10 cellular contexts compared by ENCODE assay signal in genomic region chr5:100899675-100900074, GRCh38. TPM values are rescaled to one million over a fixed set of nuclear protein-coding genes. Genes with fewer than 3 reads are reported as not detected.
DNase-seq lines count a peak whose midpoint lies in the region; ATAC-seq and TF ChIP-seq lines count a peak whose summit lies in the region.
"Had no signal": no experiment of that assay in that cellular context is flagged by ENCODE, and none has a peak within 500 bp of the region (broad histone marks: within the 10 kb centered on the region; RNA-seq: fewer than 3 reads in every experiment).

No MANE protein-coding gene starts in this region.

- no peak for DNase-seq in activated naive CD4-positive, alpha-beta T cell treated with anti-CD3 and anti-CD28 coated beads, Interleukin-2, amount 10 ng/mL, durations not matched to agents 7 days and 5 days
- DNase-seq in activated naive CD4-positive, alpha-beta T cell treated with Interleukin-2 at 50 U/mL for 16 hours = no peak
- no peak for DNase-seq in activated CD8-positive, alpha-beta T cell treated with anti-CD3 and anti-CD28 coated beads for 36 hours
- DNase-seq in lower lobe of right lung (no peak), transverse colon (no peak), HPDE6-E6E7 (ENCODE audit: extremely low spot score) (no peak), NCI-H1930 (lab: John Stamatoyannopoulos, UW) (no peak), prostate gland (ENCODE audit: low spot score) (no peak)
- DNase-seq: cortex of kidney, NCI-H510A had no signal

- H3K9me3 ChIP-seq in lower lobe of right lung (no peaks in the 10 kb centered on the region), transverse colon (no peaks in the 10 kb centered on the region), prostate gland (no peaks in the 10 kb centered on the region)

- H3K27ac Mint-ChIP-seq in activated naive CD4-positive, alpha-beta T cell treated with anti-CD3 and anti-CD28 coated beads, Interleukin-2, amount 10 ng/mL, durations not matched to agents 7 days and 5 days = peak overlapping the region; percentile 99
- H3K27ac Mint-ChIP-seq in activated CD8-positive, alpha-beta T cell treated with anti-CD3 and anti-CD28 coated beads for 36 hours = peak overlapping the region; percentile 99

- peaks cover 49% of the 10 kb centered on the region for H3K4me1 Mint-ChIP-seq in activated naive CD4-positive, alpha-beta T cell treated with anti-CD3 and anti-CD28 coated beads, Interleukin-2, amount 10 ng/mL, durations not matched to agents 7 days and 5 days
- H3K4me1 Mint-ChIP-seq in activated CD8-positive, alpha-beta T cell treated with anti-CD3 and anti-CD28 coated beads for 36 hours (ENCODE audit: low read depth) = peaks cover 35% of the 10 kb centered on the region

- POLR2A ChIA-PET in activated CD8-positive, alpha-beta T cell treated with anti-CD3 and anti-CD28 coated beads for 36 hours (lab: Charles Lee) = interaction anchor here (0.6 to 6.5 kb wide), 10 partner anchors 8 to 168 kb away, joined by 3 to 124 read pairs (median 16); no protein-coding TSS in a partner anchor

- H3K9me3 Mint-ChIP-seq in activated naive CD4-positive, alpha-beta T cell treated with anti-CD3 and anti-CD28 coated beads, Interleukin-2, amount 10 ng/mL, durations not matched to agents 7 days and 5 days = peaks cover 2% of the 10 kb centered on the region
- H3K9me3 Mint-ChIP-seq in activated CD8-positive, alpha-beta T cell treated with anti-CD3 and anti-CD28 coated beads for 36 hours = peaks cover 4% of the 10 kb centered on the region

- intact Hi-C loops in activated CD8-positive, alpha-beta T cell treated with anti-CD3 and anti-CD28 coated beads for 36 hours (cut with micrococcal nuclease) = loop anchor here (1.0 to 5.0 kb wide), 6 partner anchors 9 to 362 kb away; partner anchors contain the start of gene FAM174A
- intact Hi-C loops in lower lobe of right lung (cut with DNase I) (no loop called here), transverse colon (cut with DNase I; ENCODE audit: low total_unique reads) (no loop called here), prostate gland (cut with DNase I) (no loop called here)

- peak overlapping the region; percentile 99 for H3K4me3 Mint-ChIP-seq in activated naive CD4-positive, alpha-beta T cell treated with anti-CD3 and anti-CD28 coated beads, Interleukin-2, amount 10 ng/mL, durations not matched to agents 7 days and 5 days
- H3K4me3 Mint-ChIP-seq in activated CD8-positive, alpha-beta T cell treated with anti-CD3 and anti-CD28 coated beads for 36 hours = peak overlapping the region; percentile 98

- no peak for ATAC-seq in activated CD8-positive, alpha-beta T cell treated with anti-CD3 and anti-CD28 coated beads for 36 hours
- no peak for ATAC-seq in lower lobe of right lung

- TF ChIP-seq POLR2A in transverse colon (IDR thresholded peaks at IDR 0.05) = no peak
- no peak for TF ChIP-seq POLR2A in prostate gland (IDR thresholded peaks at IDR 0.05)

- WGBS in transverse colon (ENCODE audit: low coverage in 1 of 2), 2 donors = 73 to 78% methylated on average over 2 of the region's 2 CpGs
- WGBS in prostate gland = 96% methylated on average over 2 of the region's 2 CpGs

- H3K27ac ChIP-seq in lower lobe of right lung (peak overlapping the region; percentile 86), transverse colon (peak overlapping the region; percentile 76 to 82 (median 80)), prostate gland (no peak overlapping the region)

- no peak for TF ChIP-seq EP300 in transverse colon (IDR thresholded peaks at IDR 0.05; ENCODE audit: low read depth)

- H3K4me3 ChIP-seq in lower lobe of right lung (peak overlapping the region; percentile 73), transverse colon (peak overlapping the region in 2 of 4 donors; percentile 37 to 58), prostate gland (peak overlapping the region in 1 of 2 donors; percentile 20)

- no peaks in the 10 kb centered on the region for H3K27me3 Mint-ChIP-seq in activated naive CD4-positive, alpha-beta T cell treated with anti-CD3 and anti-CD28 coated beads, Interleukin-2, amount 10 ng/mL, durations not matched to agents 7 days and 5 days
- H3K27me3 Mint-ChIP-seq in activated CD8-positive, alpha-beta T cell treated with anti-CD3 and anti-CD28 coated beads for 36 hours = no peaks in the 10 kb centered on the region

- H3K27me3 ChIP-seq in lower lobe of right lung (ENCODE audit: low read depth) (no peaks in the 10 kb centered on the region), transverse colon (peaks cover 46% of the 10 kb centered on the region), prostate gland (replicated peaks; ENCODE audit: insufficient read depth) (no peaks in the 10 kb centered on the region)

- H3K4me1 ChIP-seq in lower lobe of right lung (peaks cover 22% of the 10 kb centered on the region), transverse colon (peaks cover 0 to 16% (median 0%) of the 10 kb centered on the region in 4 donors), prostate gland (replicated peaks) (no peaks in the 10 kb centered on the region)

- no peaks in the 10 kb centered on the region for H3K36me3 ChIP-seq in lower lobe of right lung
- no peaks in the 10 kb centered on the region for H3K36me3 ChIP-seq in transverse colon
- no peaks in the 10 kb centered on the region for H3K36me3 ChIP-seq in prostate gland

- CTCF ChIA-PET in activated naive CD4-positive, alpha-beta T cell treated with anti-CD3 and anti-CD28 coated beads, Interleukin-2, amount 10 ng/mL, durations not matched to agents 7 days and 5 days (lab: Charles Lee) = interaction anchor here (1.3 to 4.2 kb wide), 7 partner anchors 8 to 273 kb away, joined by 3 to 31 read pairs (median 10); no protein-coding TSS in a partner anchor
- CTCF ChIA-PET in activated CD8-positive, alpha-beta T cell treated with anti-CD3 and anti-CD28 coated beads for 36 hours (lab: Charles Lee) = interaction anchor here (1.2 to 5.2 kb wide), 9 partner anchors 8 to 126 kb away, joined by 3 to 43 read pairs (median 12); no protein-coding TSS in a partner anchor

- in situ Hi-C loops in transverse colon (cut with MboI; ENCODE audit: low pct_ligation_motif_present in 1 of 4, low pct_unique_long_range_greater_than_20kb in 1 of 4, low sequenced_read_pairs in 3 of 4) = no loop called here

- H3K36me3 Mint-ChIP-seq in activated naive CD4-positive, alpha-beta T cell treated with anti-CD3 and anti-CD28 coated beads, Interleukin-2, amount 10 ng/mL, durations not matched to agents 7 days and 5 days = peaks cover 44% of the 10 kb centered on the region
- H3K36me3 Mint-ChIP-seq in activated CD8-positive, alpha-beta T cell treated with anti-CD3 and anti-CD28 coated beads for 36 hours (ENCODE audit: low read depth) = peaks cover 51% of the 10 kb centered on the region

- TF ChIP-seq CTCF in activated CD8-positive, alpha-beta T cell treated with anti-CD3 and anti-CD28 coated beads for 36 hours (IDR thresholded peaks at IDR 0.05) = no peak
- no peak for TF ChIP-seq CTCF in lower lobe of right lung (IDR thresholded peaks at IDR 0.05)
- no peak for TF ChIP-seq CTCF in transverse colon (IDR thresholded peaks at IDR 0.05)
- no peak for TF ChIP-seq CTCF in prostate gland (IDR thresholded peaks at IDR 0.05)

RNA-seq across cellular contexts. Expression of gene ST8SIA4, which starts 3.4 kb away (rescaled TPM):
- total RNA-seq in activated CD8-positive, alpha-beta T cell treated with anti-CD3 and anti-CD28 coated beads for 36 hours = 10 to 100 TPM; 31.6 to 34.1 TPM
- 20.5 TPM for total RNA-seq in lower lobe of right lung
- total RNA-seq in transverse colon = 1 to 10 TPM in 3 of 4 donors, under 1 TPM in 1; 0.37 to 6.0 (median 2.2) TPM
- under 1 TPM; 0.80 to 0.82 TPM for total RNA-seq in prostate gland

Comparison
In these comparisons a context has a peak if more than half of its experiments do, and no peak if none do; other contexts are left out.
1. H3K27ac ChIP-seq: peak in lower lobe of right lung (single experiment) and transverse colon (4 of 4); none in prostate gland (0 of 2).